Comparison of ENCODE assay signal across 19 cellular contexts in genomic region chr7:141402277-141402996, GRCh38.
"Had no signal": no experiment of that assay in that cellular context is flagged by ENCODE, and none has a peak within 500 bp of the region (broad histone marks: within the 10 kb centered on the region; RNA-seq: fewer than 3 reads in every experiment).

No MANE protein-coding gene starts in this region.

- H3K4me1 Mint-ChIP-seq: activated CD4-positive, alpha-beta memory T cell treated with anti-CD3 and anti-CD28 coated beads, Interleukin-2, amount 10 ng/mL, durations not matched to agents 7 days and 5 days; activated CD8-positive, alpha-beta memory T cell treated with anti-CD3 and anti-CD28 coated beads, Interleukin-2, amount 10 ng/mL, durations not matched to agents 7 days and 5 days; central memory CD8-positive, alpha-beta T cell; memory B cell had no signal

- H3K27ac Mint-ChIP-seq: activated CD4-positive, alpha-beta memory T cell treated with anti-CD3 and anti-CD28 coated beads, Interleukin-2, amount 10 ng/mL, durations not matched to agents 7 days and 5 days; activated CD8-positive, alpha-beta memory T cell treated with anti-CD3 and anti-CD28 coated beads, Interleukin-2, amount 10 ng/mL, durations not matched to agents 7 days and 5 days; activated naive CD4-positive, alpha-beta T cell treated with anti-CD3 and anti-CD28 coated beads for 36 hours; memory B cell had no signal

- H3K27me3 ChIP-seq: body of pancreas, colonic mucosa, neutrophil, tibial artery, uterus had no signal

- H3K9me3 Mint-ChIP-seq: activated CD4-positive, alpha-beta memory T cell treated with anti-CD3 and anti-CD28 coated beads, Interleukin-2, amount 10 ng/mL, durations not matched to agents 7 days and 5 days; activated naive CD4-positive, alpha-beta T cell treated with anti-CD3 and anti-CD28 coated beads for 36 hours; central memory CD8-positive, alpha-beta T cell; memory B cell had no signal

- H3K36me3 ChIP-seq: colonic mucosa, neutrophil, tibial artery, uterus had no signal

- DNase-seq: activated CD4-positive, alpha-beta memory T cell treated with anti-CD3 and anti-CD28 coated beads, Interleukin-2, amount 10 ng/mL, durations not matched to agents 7 days and 5 days; activated CD4-positive, alpha-beta T cell treated with anti-CD3 and anti-CD28 coated beads for 48 hours; activated CD4-positive, CD25-positive, alpha-beta regulatory T cell; activated CD8-positive, alpha-beta memory T cell treated with anti-CD3 and anti-CD28 coated beads, Interleukin-2, amount 10 ng/mL, durations not matched to agents 7 days and 5 days; activated naive CD4-positive, alpha-beta T cell treated with anti-CD3 and anti-CD28 coated beads for 36 hours; body of pancreas; colonic mucosa; erythroblast; foreskin melanocyte; glutamatergic neuron; kidney; stimulated activated naive CD4-positive, alpha-beta T cell treated with Interleukin-2 at 50 U/mL for 16 hours; T-helper 1 cell; T-helper 9 cell; tibial artery; uterus had no signal

- H3K27ac ChIP-seq: body of pancreas, colonic mucosa, neutrophil, tibial artery, uterus had no signal

- H3K4me3 ChIP-seq: body of pancreas, colonic mucosa, tibial artery, uterus had no signal

- H3K9me3 ChIP-seq: body of pancreas, colonic mucosa, neutrophil, tibial artery, uterus had no signal

- H3K4me3 Mint-ChIP-seq: activated CD4-positive, alpha-beta memory T cell treated with anti-CD3 and anti-CD28 coated beads, Interleukin-2, amount 10 ng/mL, durations not matched to agents 7 days and 5 days; activated CD8-positive, alpha-beta memory T cell treated with anti-CD3 and anti-CD28 coated beads, Interleukin-2, amount 10 ng/mL, durations not matched to agents 7 days and 5 days; activated naive CD4-positive, alpha-beta T cell treated with anti-CD3 and anti-CD28 coated beads for 36 hours; central memory CD8-positive, alpha-beta T cell; memory B cell had no signal

- ATAC-seq: activated CD8-positive, alpha-beta memory T cell treated with anti-CD3 and anti-CD28 coated beads, Interleukin-2, amount 10 ng/mL, durations not matched to agents 7 days and 5 days; body of pancreas had no signal

- H3K4me1 ChIP-seq: body of pancreas, colonic mucosa, tibial artery, uterus had no signal

- H3K27me3 Mint-ChIP-seq: activated CD4-positive, alpha-beta memory T cell treated with anti-CD3 and anti-CD28 coated beads, Interleukin-2, amount 10 ng/mL, durations not matched to agents 7 days and 5 days had no signal

- H3K36me3 Mint-ChIP-seq: activated CD8-positive, alpha-beta memory T cell treated with anti-CD3 and anti-CD28 coated beads, Interleukin-2, amount 10 ng/mL, durations not matched to agents 7 days and 5 days; memory B cell had no signal
